Comparison of ENCODE assay signal across 1 cellular context in genomic region chr6:43454290-43455033, GRCh38.
TF ChIP-seq lines count a peak whose summit lies in the region.

No MANE protein-coding gene starts in this region.

TF ChIP-seq in HepG2, 621 proteins besides CTCF, POLR2A, EP300 and RAD21 (continued from another document and continues in another):
- peak; percentile 54; the same call in 1 of the 2 replicates for TF ChIP-seq REL (CRISPR knock-in tag; conservative IDR thresholded peaks at IDR 0.05)
- TF ChIP-seq ZFX (CRISPR knock-in tag; IDR thresholded peaks at IDR 0.05; ENCODE audit: low read depth), result peak; percentile 80
- TF ChIP-seq ARID4A (CRISPR knock-in tag; IDR thresholded peaks at IDR 0.05; ENCODE audit: borderline replicate concordance), result peak; percentile 89
- TF ChIP-seq ZGPAT (CRISPR knock-in tag; IDR thresholded peaks at IDR 0.05), result peak; percentile 79; the same call in 1 of the 2 replicates
- no peak for TF ChIP-seq GTF2F1 (IDR thresholded peaks at IDR 0.05; ENCODE audit: low read length)
- no peak for TF ChIP-seq SCMH1 (CRISPR knock-in tag; IDR thresholded peaks at IDR 0.05; ENCODE audit: borderline replicate concordance)
- peak; percentile 96 for TF ChIP-seq ZNF296 (CRISPR knock-in tag; conservative IDR thresholded peaks at IDR 0.05)
- no peak for TF ChIP-seq ZNF12 (CRISPR knock-in tag; IDR thresholded peaks at IDR 0.05)
- TF ChIP-seq FOXK1 (CRISPR knock-in tag; IDR thresholded peaks at IDR 0.05; ENCODE audit: borderline replicate concordance, low read depth), result 0 out of 2 replicates have a peak, but pooled peaks have one; percentile 17
- TF ChIP-seq ZBTB7A (CRISPR knock-in tag; IDR thresholded peaks at IDR 0.05), result 0 out of 2 replicates have a peak, but pooled peaks have one; percentile 19
- TF ChIP-seq RAD51 (IDR thresholded peaks at IDR 0.05; ENCODE audit: borderline replicate concordance), result no peak
- 0 out of 2 replicates have a peak, but pooled peaks have one; percentile 73 for TF ChIP-seq PAF1 (CRISPR knock-in tag; IDR thresholded peaks at IDR 0.05)
- TF ChIP-seq ZNF136 (CRISPR knock-in tag; IDR thresholded peaks at IDR 0.05; ENCODE audit: low read depth), result peak; percentile 76; the same call in 1 of the 2 replicates
- 0 out of 2 replicates have a peak, but pooled peaks have one; percentile 84 for TF ChIP-seq CAMTA2 (CRISPR knock-in tag; IDR thresholded peaks at IDR 0.05; ENCODE audit: borderline replicate concordance)
- TF ChIP-seq ZNF430 (CRISPR knock-in tag; IDR thresholded peaks at IDR 0.05), result 0 out of 2 replicates have a peak, but pooled peaks have one; percentile 66
- TF ChIP-seq THYN1 (CRISPR knock-in tag; IDR thresholded peaks at IDR 0.05; ENCODE audit: borderline replicate concordance, low read depth), result no peak
- peak; percentile 91; the same call in 1 of the 2 replicates for TF ChIP-seq MTERF4 (CRISPR knock-in tag; IDR thresholded peaks at IDR 0.05)
- no peak; the same call in 1 of the 2 replicates for TF ChIP-seq ZFP36L1 (CRISPR knock-in tag; IDR thresholded peaks at IDR 0.05)
- TF ChIP-seq MAX (IDR thresholded peaks at IDR 0.05), result peak; percentile 56
- peak; percentile 76; the same call in 1 of the 2 replicates for TF ChIP-seq ZNF747 (CRISPR knock-in tag; IDR thresholded peaks at IDR 0.05; ENCODE audit: borderline replicate concordance)
- TF ChIP-seq ZBTB25 (CRISPR knock-in tag; IDR thresholded peaks at IDR 0.05), result 0 out of 2 replicates have a peak, but pooled peaks have one; percentile 46
- peak; percentile 83; the same call in 1 of the 2 replicates for TF ChIP-seq ZSCAN31 (CRISPR knock-in tag; IDR thresholded peaks at IDR 0.05; ENCODE audit: low read depth)
- 0 out of 2 replicates have a peak, but pooled peaks have one; percentile 27 for TF ChIP-seq MNT (IDR thresholded peaks at IDR 0.05)
- TF ChIP-seq SIX4 (CRISPR knock-in tag; IDR thresholded peaks at IDR 0.05), result 0 out of 2 replicates have a peak, but pooled peaks have one; percentile 23
- TF ChIP-seq ZNF431 (CRISPR knock-in tag; IDR thresholded peaks at IDR 0.05; ENCODE audit: borderline replicate concordance, low read depth), result peak; percentile 85; the same call in 1 of the 2 replicates
- 0 out of 2 replicates have a peak, but pooled peaks have one; percentile 16 for TF ChIP-seq ZNF280B (CRISPR knock-in tag; IDR thresholded peaks at IDR 0.05; ENCODE audit: borderline replicate concordance)
- no peak for TF ChIP-seq PAX8 (CRISPR knock-in tag; IDR thresholded peaks at IDR 0.05; ENCODE audit: borderline replicate concordance)
- TF ChIP-seq ZNF333 (CRISPR knock-in tag; IDR thresholded peaks at IDR 0.05; ENCODE audit: borderline replicate concordance), result 0 out of 2 replicates have a peak, but pooled peaks have one; percentile 86
- TF ChIP-seq THRA (CRISPR knock-in tag; IDR thresholded peaks at IDR 0.05; ENCODE audit: borderline replicate concordance), result peak; percentile 87
- no peak; the same call in 1 of the 2 replicates for TF ChIP-seq ZBTB49 (CRISPR knock-in tag; IDR thresholded peaks at IDR 0.05; ENCODE audit: borderline replicate concordance)
- TF ChIP-seq ZMAT3 (CRISPR knock-in tag; conservative IDR thresholded peaks at IDR 0.05), result 0 out of 2 replicates have a peak, but pooled peaks have one; percentile 19
- no peak for TF ChIP-seq LCORL (IDR thresholded peaks at IDR 0.05)
- TF ChIP-seq LCORL (CRISPR knock-in tag; IDR thresholded peaks at IDR 0.05), result peak; percentile 97
- TF ChIP-seq YY1 (IDR thresholded peaks at IDR 0.05; ENCODE audit: insufficient read depth, insufficient replicate concordance, low read depth, low read length), result peak; percentile 69
- no peak for TF ChIP-seq SMAD3 (CRISPR knock-in tag; IDR thresholded peaks at IDR 0.05)
- peak; percentile 82 for TF ChIP-seq IRF2 (CRISPR knock-in tag; IDR thresholded peaks at IDR 0.05)
- TF ChIP-seq TEF (CRISPR knock-in tag; IDR thresholded peaks at IDR 0.05), result no peak
- peak; percentile 51; the same call in 1 of the 2 replicates for TF ChIP-seq GMEB1 (CRISPR knock-in tag; IDR thresholded peaks at IDR 0.05; ENCODE audit: borderline replicate concordance)
- peak; percentile 71; the same call in 1 of the 2 replicates for TF ChIP-seq ZNF547 (CRISPR knock-in tag; IDR thresholded peaks at IDR 0.05)
- no peak for TF ChIP-seq NPAS2 (CRISPR knock-in tag; IDR thresholded peaks at IDR 0.05; ENCODE audit: borderline replicate concordance)
